In the genomic region with DNA sequence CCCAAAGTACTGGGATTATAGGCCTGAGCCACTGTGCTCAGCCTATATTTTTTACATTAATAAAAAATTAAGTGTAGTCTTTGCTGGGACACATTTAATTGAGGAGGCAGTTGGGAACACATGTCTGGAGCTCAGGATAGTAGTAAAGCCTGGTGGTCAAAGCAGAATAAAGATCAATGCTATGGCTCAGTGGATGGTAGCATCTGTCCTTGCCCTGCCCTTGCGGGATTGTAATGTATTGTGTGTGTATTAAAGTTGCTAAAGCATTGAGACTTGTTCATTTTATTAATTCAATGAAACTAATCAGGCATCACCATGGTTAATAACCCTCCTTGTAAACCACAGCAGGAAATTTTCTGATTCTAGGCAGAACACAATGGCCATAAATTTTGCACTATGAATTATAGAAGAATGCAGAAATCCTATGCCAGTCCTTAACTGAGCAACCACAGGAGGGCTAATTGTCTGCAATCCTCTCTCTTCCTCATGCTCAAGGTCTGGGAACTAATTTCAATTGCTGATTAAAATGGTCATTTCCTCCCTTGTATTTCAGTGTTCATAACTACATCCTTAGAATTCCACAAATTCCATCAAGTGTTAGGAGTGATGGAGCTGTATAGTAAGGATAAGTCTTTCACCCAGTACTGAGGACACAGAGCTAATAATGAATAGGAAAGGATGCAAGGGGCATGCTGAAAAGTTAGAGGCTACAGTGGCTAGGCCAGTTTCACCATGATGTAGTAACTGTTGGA, we compare ENCODE assay signal across 14 cellular contexts.
DNase-seq lines count a peak whose midpoint lies in the region; TF ChIP-seq lines count a peak whose summit lies in the region.
"Had no signal": no experiment of that assay in that cellular context is flagged by ENCODE, and none has a peak within 500 bp of the region (broad histone marks: within the 10 kb centered on the region; RNA-seq: fewer than 3 reads in every experiment).

No MANE protein-coding gene starts in this region.

- in situ Hi-C loops in HAP-1 (cut with MboI; ENCODE audit: low sequenced_read_pairs), result no loop called here
- in situ Hi-C loops in GM13977 (cut with MboI; ENCODE audit: low pct_unique_long_range_greater_than_20kb, low sequenced_read_pairs, unreplicated experiment), result no loop called here

- peak overlapping the region; percentile 72 for H2AFZ ChIP-seq in ACC112 (ENCODE audit: low read length, unreplicated experiment)

- H3K9me3 ChIP-seq in HAP-1, result no peaks in the 10 kb centered on the region

- no peaks in the 10 kb centered on the region for H3K27me3 Mint-ChIP-seq in osteocyte (ENCODE audit: unreplicated experiment)
- H3K27me3 Mint-ChIP-seq: dendritic cell treated with granulocyte-macrophage colony-stimulating factor and Interleukin-4, amounts not matched to agents 40 ng/mL and 50 ng/mL, for 4 days had no signal

- peaks cover 17% of the 10 kb centered on the region for H3K4me1 ChIP-seq in ACC112 (ENCODE audit: control insufficient read depth, insufficient read depth, low read length, unreplicated experiment)
- peaks cover 30% of the 10 kb centered on the region for H3K4me1 ChIP-seq in HAP-1

- H3K36me3 ChIP-seq in ACC112 (ENCODE audit: insufficient read depth, low read length) (no peaks in the 10 kb centered on the region), HAP-1 (replicated peaks) (no peaks in the 10 kb centered on the region)

- peaks cover 19% of the 10 kb centered on the region for H3K4me1 Mint-ChIP-seq in osteocyte (ENCODE audit: unreplicated experiment)

- DNase-seq in HAP-1 (ENCODE audit: low spot score in 2 of 2) (peak; percentile 11 to 56), astrocyte of the hippocampus (ENCODE audit: low read depth, low spot score) (peak; percentile 83), iPS-NIHi11 (ENCODE audit: low spot score) (peak; percentile 19), GM13977 (ENCODE audit: low spot score) (no peak), germinal center (ENCODE audit: low spot score) (no peak), NCI-H526 (lab: John Stamatoyannopoulos, UW) (no peak), osteocyte (ENCODE audit: extremely low spot score, unreplicated experiment) (no peak)
- DNase-seq: C1 segment of cervical spinal cord; NCI-H510A treated with DMSO at 0.1 percent for 48 hours; stimulated activated CD4-positive, alpha-beta T cell treated with anti-CD3 and anti-CD28 coated beads, Interleukin-4, amount 100 ng/mL, for 4 hours; stimulated activated naive CD4-positive, alpha-beta T cell treated with Interleukin-2 at 50 U/mL for 16 hours had no signal

- H3K27me3 ChIP-seq in ACC112 (ENCODE audit: insufficient read depth, low read length) (no peaks in the 10 kb centered on the region), HAP-1 (ENCODE audit: low read depth) (no peaks in the 10 kb centered on the region)

- H3K27ac ChIP-seq in ACC112 (ENCODE audit: low read depth, low read length), result no peak overlapping the region

- no peaks in the 10 kb centered on the region for H3K9me3 Mint-ChIP-seq in osteocyte (ENCODE audit: unreplicated experiment)
- H3K9me3 Mint-ChIP-seq: dendritic cell treated with granulocyte-macrophage colony-stimulating factor and Interleukin-4, amounts not matched to agents 40 ng/mL and 50 ng/mL, for 4 days had no signal

- no peak overlapping the region for H3K27ac Mint-ChIP-seq in osteocyte (ENCODE audit: unreplicated experiment)
- H3K27ac Mint-ChIP-seq: activated naive CD4-positive, alpha-beta T cell treated with anti-CD3 and anti-CD28 coated beads, Interleukin-2, amount 50 U/mL, for 72 hours; dendritic cell treated with granulocyte-macrophage colony-stimulating factor and Interleukin-4, amounts not matched to agents 40 ng/mL and 50 ng/mL, for 4 days had no signal

- no peaks in the 10 kb centered on the region for H3K36me3 Mint-ChIP-seq in osteocyte (ENCODE audit: unreplicated experiment)
- H3K36me3 Mint-ChIP-seq: activated naive CD4-positive, alpha-beta T cell treated with anti-CD3 and anti-CD28 coated beads, Interleukin-2, amount 50 U/mL, for 72 hours had no signal

- H3K79me2 ChIP-seq in ACC112 (ENCODE audit: control insufficient read depth, insufficient read depth, low read length, unreplicated experiment), result no peaks in the 10 kb centered on the region

- TF ChIP-seq CTCF in GM13977 (IDR thresholded peaks at IDR 0.05; ENCODE audit: extremely low read depth, insufficient read depth, missing control alignments) (no peak), osteocyte (IDR thresholded peaks at IDR 0.05) (no peak)

- H3K4me3 ChIP-seq in ACC112 (ENCODE audit: low read depth, low read length) (no peak overlapping the region), HAP-1 (no peak overlapping the region)

- H3K4me3 Mint-ChIP-seq in osteocyte (ENCODE audit: unreplicated experiment), result no peak overlapping the region
- H3K4me3 Mint-ChIP-seq: dendritic cell treated with granulocyte-macrophage colony-stimulating factor and Interleukin-4, amounts not matched to agents 40 ng/mL and 50 ng/mL, for 4 days had no signal

Comparison
In these comparisons a context has a peak if more than half of its experiments do, and no peak if none do; other contexts are left out.
1. DNase-seq: peak in HAP-1 (2 of 2), astrocyte of the hippocampus (single experiment) and iPS-NIHi11 (single experiment); none in GM13977 (single experiment), germinal center (single experiment), NCI-H526 (0 of 2) and osteocyte (single experiment).